In the genomic region with DNA sequence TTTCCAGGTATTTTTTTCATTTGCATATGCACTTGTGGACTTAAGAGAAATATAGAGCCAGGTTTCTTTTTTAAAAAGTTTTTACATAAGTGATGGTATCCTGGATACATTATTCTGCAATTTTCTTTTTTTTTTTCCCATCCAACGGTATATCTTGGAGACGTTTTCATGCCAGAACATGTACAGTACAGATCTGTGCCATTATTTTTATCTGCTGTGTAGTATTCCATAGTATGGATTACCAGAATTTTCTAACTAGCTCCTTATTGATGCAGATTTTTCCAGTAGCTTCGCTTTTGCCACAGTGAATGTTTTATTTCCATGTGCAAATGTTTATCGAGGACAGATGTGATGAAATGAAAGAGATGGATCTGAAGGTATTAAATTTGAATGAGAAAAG, we compare ENCODE assay signal across 22 cellular contexts. TPM values are rescaled to one million over a fixed set of nuclear protein-coding genes. Genes with fewer than 3 reads are reported as not detected.
DNase-seq lines count a peak whose midpoint lies in the region; ATAC-seq and TF ChIP-seq lines count a peak whose summit lies in the region.
"Had no signal": no experiment of that assay in that cellular context is flagged by ENCODE, and none has a peak within 500 bp of the region (broad histone marks: within the 10 kb centered on the region; RNA-seq: fewer than 3 reads in every experiment).

No MANE protein-coding gene starts in this region.

- POLR2A ChIA-PET in naive thymus-derived CD4-positive, alpha-beta T cell (lab: Charles Lee), result interaction anchor here (1.4 to 1.6 kb wide), 2 partner anchors 15 to 34 kb away, joined by 3 to 6 read pairs; partner anchors contain the start of gene PPP1R16B

- H4K20me1 ChIP-seq in MM.1S (ENCODE audit: insufficient read depth, low read length), result no peaks in the 10 kb centered on the region

- H3K4me1 Mint-ChIP-seq in T-helper 2 cell treated with Interferon-gamma antibody and Interleukin-4, amounts not matched to agents 5 μg/mL and 100 μg/mL, for 36 hours (ENCODE audit: low read depth), result peaks cover 48% of the 10 kb centered on the region
- H3K4me1 Mint-ChIP-seq in activated naive CD8-positive, alpha-beta T cell (ENCODE audit: low read depth), result peaks cover 69% of the 10 kb centered on the region
- peaks cover 30 to 59% (median 53%) of the 10 kb centered on the region in 7 donors for H3K4me1 Mint-ChIP-seq in naive thymus-derived CD4-positive, alpha-beta T cell

- H3K27ac ChIP-seq in MM.1S (ENCODE audit: low read length) (peak overlapping the region; percentile 22; the same call in 1 of the 2 replicates), right atrium auricular region (no peak overlapping the region)
- no peak overlapping the region for H3K27ac ChIP-seq in naive thymus-derived CD4-positive, alpha-beta T cell (ENCODE audit: low read depth, low read length)
- H3K27ac ChIP-seq: colonic mucosa, prostate gland, thoracic aorta had no signal

- no peak overlapping the region for H3K4me3 Mint-ChIP-seq in T-helper 2 cell treated with Interferon-gamma antibody and Interleukin-4, amounts not matched to agents 5 μg/mL and 100 μg/mL, for 36 hours
- H3K4me3 Mint-ChIP-seq in activated naive CD8-positive, alpha-beta T cell, result peak overlapping the region; percentile 32
- H3K4me3 Mint-ChIP-seq in naive thymus-derived CD4-positive, alpha-beta T cell, result no peak overlapping the region

- no peaks in the 10 kb centered on the region for H3K9me3 Mint-ChIP-seq in T-helper 2 cell treated with Interferon-gamma antibody and Interleukin-4, amounts not matched to agents 5 μg/mL and 100 μg/mL, for 36 hours
- H3K9me3 Mint-ChIP-seq in activated naive CD8-positive, alpha-beta T cell (ENCODE audit: low read depth), result no peaks in the 10 kb centered on the region
- H3K9me3 Mint-ChIP-seq in naive thymus-derived CD4-positive, alpha-beta T cell, result peaks cover 0 to 2% (median 0%) of the 10 kb centered on the region in 11 donors

- no peaks in the 10 kb centered on the region for H3K27me3 ChIP-seq in MM.1S (replicated peaks; ENCODE audit: insufficient read depth, low read length)
- no peaks in the 10 kb centered on the region for H3K27me3 ChIP-seq in naive thymus-derived CD4-positive, alpha-beta T cell (ENCODE audit: control insufficient read depth in 2 of 2, insufficient read depth in 2 of 2, low read length in 2 of 2)
- no peaks in the 10 kb centered on the region for H3K27me3 ChIP-seq in right atrium auricular region
- H3K27me3 ChIP-seq: BE2C, colonic mucosa had no signal

- H3K9me3 ChIP-seq in MM.1S (replicated peaks; ENCODE audit: insufficient read depth, low read length) (no peaks in the 10 kb centered on the region), right atrium auricular region (no peaks in the 10 kb centered on the region)
- no peaks in the 10 kb centered on the region for H3K9me3 ChIP-seq in naive thymus-derived CD4-positive, alpha-beta T cell (ENCODE audit: control insufficient read depth in 2 of 3, low read length in 3 of 3)
- H3K9me3 ChIP-seq: BE2C, colonic mucosa, prostate gland, thoracic aorta had no signal

- no peak overlapping the region for H3K4me2 ChIP-seq in MM.1S (ENCODE audit: low read depth, low read length)

- intact Hi-C loops in naive thymus-derived CD4-positive, alpha-beta T cell (cut with micrococcal nuclease), result no loop called here

- peak overlapping the region; percentile 79 for H3K27ac Mint-ChIP-seq in T-helper 2 cell treated with Interferon-gamma antibody and Interleukin-4, amounts not matched to agents 5 μg/mL and 100 μg/mL, for 36 hours
- peak overlapping the region; percentile 100 for H3K27ac Mint-ChIP-seq in activated naive CD8-positive, alpha-beta T cell
- peak overlapping the region in 6 of 9 donors; percentile 36 to 95 (median 59) for H3K27ac Mint-ChIP-seq in naive thymus-derived CD4-positive, alpha-beta T cell

- H3K4me1 ChIP-seq in MM.1S (ENCODE audit: low read length) (peaks cover 83% of the 10 kb centered on the region), right atrium auricular region (no peaks in the 10 kb centered on the region)
- H3K4me1 ChIP-seq in naive thymus-derived CD4-positive, alpha-beta T cell (ENCODE audit: control insufficient read depth in 2 of 2, insufficient read depth in 2 of 2, low read length in 2 of 2), result peaks cover 36 to 54% of the 10 kb centered on the region in 2 donors
- H3K4me1 ChIP-seq: BE2C, colonic mucosa, prostate gland had no signal

- H3K79me2 ChIP-seq in MM.1S (ENCODE audit: low read length), result peaks cover 90% of the 10 kb centered on the region

- no peak for DNase-seq in T-helper 2 cell treated with Interferon-gamma antibody and Interleukin-4, amounts not matched to agents 5 μg/mL and 100 μg/mL, for 36 hours (ENCODE audit: low spot score)
- no peak for DNase-seq in T-helper 2 cell
- no peak for DNase-seq in MM.1S
- no peak for DNase-seq in naive thymus-derived CD4-positive, alpha-beta T cell
- DNase-seq in kidney glomerular epithelial cell (lab: John Stamatoyannopoulos, UW), result no peak
- no peak for DNase-seq in cortex of kidney (lab: John Stamatoyannopoulos, UW)
- DNase-seq in right atrium auricular region (ENCODE audit: low spot score), result no peak
- DNase-seq: 8988T, BE2C, colonic mucosa, GDM1, mesendoderm, NCI-H1092, NCI-H2081 treated with DMSO at 0.1 percent for 48 hours, NCI-H510A treated with DMSO at 0.1 percent for 48 hours, OCI-M1, SIG-M5 had no signal

- H3K36me3 ChIP-seq in MM.1S (replicated peaks; ENCODE audit: insufficient read depth, low read length) (peaks cover 15% of the 10 kb centered on the region), right atrium auricular region (no peaks in the 10 kb centered on the region)
- peaks cover 3 to 16% (median 4%) of the 10 kb centered on the region in 3 experiments for H3K36me3 ChIP-seq in naive thymus-derived CD4-positive, alpha-beta T cell (ENCODE audit: control insufficient read depth in 2 of 3, insufficient read depth in 3 of 3, low read length in 3 of 3)
- H3K36me3 ChIP-seq: colonic mucosa, prostate gland, thoracic aorta had no signal

- ATAC-seq in naive thymus-derived CD4-positive, alpha-beta T cell, result no peak

- peaks cover 40% of the 10 kb centered on the region for H3F3A ChIP-seq in MM.1S (ENCODE audit: insufficient read depth, low read length)

- CTCF ChIA-PET in naive thymus-derived CD4-positive, alpha-beta T cell (lab: Charles Lee), result interaction anchor here (1.4 kb wide), 1 partner anchor 14 kb away, joined by 4 read pairs; no protein-coding TSS in a partner anchor

- H3K4me3 ChIP-seq in MM.1S (ENCODE audit: low read length) (no peak overlapping the region), right atrium auricular region (no peak overlapping the region)
- peak overlapping the region; percentile 5 for H3K4me3 ChIP-seq in naive thymus-derived CD4-positive, alpha-beta T cell (ENCODE audit: low read length)
- H3K4me3 ChIP-seq: colonic mucosa, prostate gland, skin epidermis, thoracic aorta had no signal

- no peak for TF ChIP-seq CTCF in MM.1S (IDR thresholded peaks at IDR 0.05; ENCODE audit: low read length)
- no peak for TF ChIP-seq CTCF in right atrium auricular region (IDR thresholded peaks at IDR 0.05)

- H3K27me3 Mint-ChIP-seq in T-helper 2 cell treated with Interferon-gamma antibody and Interleukin-4, amounts not matched to agents 5 μg/mL and 100 μg/mL, for 36 hours (ENCODE audit: low read depth), result no peaks in the 10 kb centered on the region
- no peaks in the 10 kb centered on the region for H3K27me3 Mint-ChIP-seq in activated naive CD8-positive, alpha-beta T cell
- H3K27me3 Mint-ChIP-seq in naive thymus-derived CD4-positive, alpha-beta T cell, result no peaks in the 10 kb centered on the region

- H3K36me3 Mint-ChIP-seq in T-helper 2 cell treated with Interferon-gamma antibody and Interleukin-4, amounts not matched to agents 5 μg/mL and 100 μg/mL, for 36 hours (ENCODE audit: low read depth), result peaks cover 54% of the 10 kb centered on the region
- peaks cover 32% of the 10 kb centered on the region for H3K36me3 Mint-ChIP-seq in activated naive CD8-positive, alpha-beta T cell
- peaks cover 0 to 39% (median 19%) of the 10 kb centered on the region in 5 donors for H3K36me3 Mint-ChIP-seq in naive thymus-derived CD4-positive, alpha-beta T cell

- H3K9me2 ChIP-seq in MM.1S (replicated peaks; ENCODE audit: insufficient read depth, low read length), result no peaks in the 10 kb centered on the region

- no peak overlapping the region for H2AFZ ChIP-seq in MM.1S (ENCODE audit: low read length)

- no peak overlapping the region for H3K9ac ChIP-seq in MM.1S (ENCODE audit: low read length)

RNA-seq across cellular contexts. Expression of gene PPP1R16B, which starts 34.1 kb away (rescaled TPM):
- 10 to 100 TPM; 20.8 to 75.4 (median 22.0) TPM for total RNA-seq in naive thymus-derived CD4-positive, alpha-beta T cell
- polyA plus RNA-seq in naive thymus-derived CD4-positive, alpha-beta T cell, result 10 to 100 TPM; 11.4 to 19.8 TPM
- total RNA-seq in right atrium auricular region, result 1 to 10 TPM in 1 of 2 donors, under 1 TPM in 1; 0.96 to 6.6 TPM
- total RNA-seq: fibroblast of villous mesenchyme had no signal
